Comparison of ENCODE assay signal across 27 cellular contexts in genomic region chr10:131746241-131746711, GRCh38.
"Had no signal": no experiment of that assay in that cellular context is flagged by ENCODE, and none has a peak within 500 bp of the region (broad histone marks: within the 10 kb centered on the region; RNA-seq: fewer than 3 reads in every experiment).

No MANE protein-coding gene starts in this region.

- H3K36me3 ChIP-seq: gastrocnemius medialis, heart right ventricle, left ventricle myocardium inferior, lower lobe of right lung, pancreas, right lobe of liver, tibial artery had no signal

- H3K9me3 ChIP-seq: gastrocnemius medialis, heart right ventricle, left ventricle myocardium inferior, lower lobe of right lung, pancreas, right lobe of liver, testis, tibial artery had no signal

- DNase-seq: cerebellar nuclear complex; cortex of kidney; effector CD4-positive, alpha-beta T cell; foreskin fibroblast; gastrocnemius medialis; heart right ventricle; hippocampal formation; kidney glomerular epithelial cell; left colon; left ventricle myocardium inferior; lower lobe of right lung; naive thymus-derived CD8-positive, alpha-beta T cell; occipital lobe; stimulated activated CD4-positive, alpha-beta T cell treated with anti-CD3 and anti-CD28 coated beads, Interleukin-12 subunit alpha, Interleukin-12 subunit beta, amount 100 ng/mL, for 4 hours; stimulated activated CD4-positive, alpha-beta T cell treated with anti-CD3 and anti-CD28 coated beads, Interleukin-1b, Interleukin-23, amount 100 ng/mL, for 48 hours; stimulated activated CD4-positive, alpha-beta T cell treated with anti-CD3 and anti-CD28 coated beads, Interleukin-4, amount 100 ng/mL, for 1 hour; stimulated activated naive CD8-positive, alpha-beta T cell treated with anti-CD3 and anti-CD28 coated beads, Interleukin-15, Interleukin-2, amounts not matched to agents 100 U/mL and 50 U/mL, for 24 hours; substantia nigra; testis had no signal

- H3K4me1 ChIP-seq: gastrocnemius medialis, heart right ventricle, left ventricle myocardium inferior, lower lobe of right lung, pancreas, right lobe of liver, testis had no signal

- H3K27ac ChIP-seq: dorsolateral prefrontal cortex, epithelial cell of prostate, gastrocnemius medialis, heart right ventricle, left ventricle myocardium inferior, lower lobe of right lung, pancreas, right lobe of liver, testis, tibial artery had no signal

- H3K4me3 ChIP-seq: dorsolateral prefrontal cortex, gastrocnemius medialis, heart right ventricle, left ventricle myocardium inferior, lower lobe of right lung, pancreas, right lobe of liver, smooth muscle cell, testis, tibial artery had no signal

- H3K27me3 ChIP-seq: right lobe of liver, testis had no signal

- H3K4me2 ChIP-seq: smooth muscle cell had no signal

- ATAC-seq: esophagus mucosa; gastrocnemius medialis; heart right ventricle; left colon; lower lobe of right lung; naive thymus-derived CD8-positive, alpha-beta T cell; pancreas; right lobe of liver; stimulated activated effector memory CD8-positive, alpha-beta T cell treated with anti-CD3 and anti-CD28 coated beads, Interleukin-12 subunit alpha, Interleukin-12 subunit beta, amount 100 ng/mL, for 72 hours; stimulated activated naive CD8-positive, alpha-beta T cell treated with anti-CD3 and anti-CD28 coated beads, Interleukin-15, Interleukin-2, amounts not matched to agents 100 U/mL and 50 U/mL, for 24 hours had no signal
